Comparison of ENCODE assay signal across 17 cellular contexts in the genomic region with DNA sequence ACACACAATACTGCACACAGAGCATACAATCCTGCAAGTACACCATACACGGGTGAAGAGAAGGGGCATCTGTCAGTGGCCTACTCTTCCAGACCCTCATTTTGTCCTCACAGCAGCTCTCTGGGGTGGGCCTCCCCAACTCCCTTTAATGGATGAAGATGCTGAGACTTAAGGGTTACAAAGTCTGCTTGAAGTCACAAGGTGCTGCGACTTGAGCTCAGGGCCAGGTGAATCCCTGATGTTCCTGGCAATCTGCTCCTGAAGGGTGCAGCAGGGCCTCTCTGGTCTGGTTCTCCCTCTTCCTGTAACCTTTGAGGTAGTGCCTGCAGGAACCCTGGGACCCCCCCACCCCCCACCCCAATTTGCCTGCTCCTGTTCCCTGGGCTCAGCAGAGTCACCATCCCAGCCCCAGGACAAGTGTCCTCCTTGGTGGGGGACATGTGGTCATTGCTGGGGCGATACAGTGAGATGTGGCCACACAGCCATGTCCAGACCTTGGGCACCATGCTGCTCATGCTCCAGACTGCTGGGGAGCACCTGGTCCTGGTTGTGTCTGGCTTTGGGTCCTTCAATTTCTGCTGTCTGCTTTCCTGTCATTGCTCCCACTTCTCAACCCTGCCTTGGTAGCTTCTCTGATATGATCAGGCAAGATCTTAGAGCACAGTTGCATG.
A peak's percentile ranks its signal among the peaks of the same experiment; 100 is the strongest.
DNase-seq lines count a peak whose midpoint lies in the region; ATAC-seq and TF ChIP-seq lines count a peak whose summit lies in the region.
"Had no signal": no experiment of that assay in that cellular context is flagged by ENCODE, and none has a peak within 500 bp of the region (broad histone marks: within the 10 kb centered on the region; RNA-seq: fewer than 3 reads in every experiment).

No MANE protein-coding gene starts in this region.

- H4K8ac ChIP-seq in trophoblast cell (ENCODE audit: low read depth, low read length), result no peak overlapping the region

- H2BK120ac ChIP-seq in trophoblast cell (ENCODE audit: insufficient read depth, low read length, poor library complexity), result no peak overlapping the region

- H4K91ac ChIP-seq in trophoblast cell (ENCODE audit: low read depth, low read length), result no peak overlapping the region

- H3K27ac ChIP-seq in heart left ventricle, result no peak overlapping the region
- no peak overlapping the region for H3K27ac ChIP-seq in right cardiac atrium (ENCODE audit: low read length)
- no peak overlapping the region for H3K27ac ChIP-seq in coronary artery
- no peak overlapping the region for H3K27ac ChIP-seq in trophoblast cell (ENCODE audit: low read depth, low read length)
- no peak overlapping the region for H3K27ac ChIP-seq in suprapubic skin
- H3K27ac ChIP-seq: C4-2B, PC-9 had no signal

- ATAC-seq in heart left ventricle (no peak), right cardiac atrium (no peak)
- no peak for ATAC-seq in stimulated activated naive B cell treated with anti-CD40 and anti-IgM and Interleukin-4, amounts not matched to agents 10 μg/mL and 1 μg/mL and 100 μg/mL, for 72 hours (replicated peaks)
- ATAC-seq: GM12878 had no signal

- DNase-seq in activated CD4-positive, CD25-positive, alpha-beta regulatory T cell treated with anti-CD3 and anti-CD28 coated beads, Interleukin-2, amount 50 U/mL, for 72 hours, result peak; percentile 24
- DNase-seq in activated CD4-positive, CD25-positive, alpha-beta regulatory T cell (lab: John Stamatoyannopoulos, UW), result no peak
- peak in 3 of 5 donors; percentile 3 to 12 (median 7) for DNase-seq in heart left ventricle
- no peak for DNase-seq in right cardiac atrium
- DNase-seq in coronary artery (ENCODE audit: low spot score), result peak; percentile 49
- no peak for DNase-seq in stimulated activated naive B cell treated with anti-CD40 and anti-IgM and Interleukin-4, amounts not matched to agents 10 μg/mL and 1 μg/mL and 100 μg/mL, for 72 hours
- DNase-seq in trophoblast cell, result no peak
- DNase-seq in suprapubic skin (ENCODE audit: low spot score in 2 of 2), result no peak
- DNase-seq: COR-L47, NCI-H1105, NCI-H1694 treated with DMSO at 0.1 percent for 48 hours, NCI-H345, PC-9 had no signal

- H3K18ac ChIP-seq in trophoblast cell (ENCODE audit: low read length), result no peak overlapping the region

- no peak overlapping the region for H3K9ac ChIP-seq in trophoblast cell (ENCODE audit: low read length)

- intact Hi-C loops in heart left ventricle (cut with DNase I) (no loop called here), right cardiac atrium (cut with DNase I) (no loop called here)

- H2AK5ac ChIP-seq in trophoblast cell (ENCODE audit: low read length), result no peak overlapping the region

- no peak overlapping the region for H2AFZ ChIP-seq in trophoblast cell (ENCODE audit: insufficient read depth, low read length, poor library complexity)
- H2AFZ ChIP-seq: PC-9 had no signal

- no peak for TF ChIP-seq POLR2A in heart left ventricle (IDR thresholded peaks at IDR 0.05)
- no peak for TF ChIP-seq POLR2A in suprapubic skin (IDR thresholded peaks at IDR 0.05)

- H3K4me3 ChIP-seq in heart left ventricle (no peak overlapping the region), right cardiac atrium (ENCODE audit: low read length) (no peak overlapping the region), coronary artery (no peak overlapping the region), trophoblast cell (ENCODE audit: low read depth, low read length) (no peak overlapping the region), suprapubic skin (no peak overlapping the region)
- H3K4me3 ChIP-seq: GM12878, HAP-1, MG63, PC-9 had no signal

- H3K4ac ChIP-seq in trophoblast cell (ENCODE audit: low read depth, low read length), result no peak overlapping the region

- H3K79me2 ChIP-seq in trophoblast cell (ENCODE audit: control insufficient read depth, insufficient read depth, low read length, poor library complexity), result no peaks in the 10 kb centered on the region

- peak overlapping the region; percentile 20 for H3K27ac Mint-ChIP-seq in stimulated activated naive B cell treated with anti-CD40 and anti-IgM and Interleukin-4, amounts not matched to agents 10 μg/mL and 1 μg/mL and 100 μg/mL, for 72 hours

- H3K36me3 Mint-ChIP-seq in stimulated activated naive B cell treated with anti-CD40 and anti-IgM and Interleukin-4, amounts not matched to agents 10 μg/mL and 1 μg/mL and 100 μg/mL, for 72 hours, result peaks cover 2 to 8% of the 10 kb centered on the region in 2 donors

- WGBS in heart left ventricle, 4 donors, result 94 to 100% (median 96%) methylated on average over 3 of the region's 3 CpGs
- WGBS in right cardiac atrium, result 90% methylated on average over 3 of the region's 3 CpGs
- no CpG with 5 or more reads among the region's 3 CpGs for WGBS in trophoblast cell (ENCODE audit: extremely low coverage, insufficient coverage, insufficient read length)
- WGBS in suprapubic skin, result 94% methylated on average over 2 of the region's 3 CpGs

- no peak overlapping the region for H3K4me2 ChIP-seq in trophoblast cell (ENCODE audit: low read length)
- H3K4me2 ChIP-seq: PC-9 had no signal

- H3K9me3 Mint-ChIP-seq in stimulated activated naive B cell treated with anti-CD40 and anti-IgM and Interleukin-4, amounts not matched to agents 10 μg/mL and 1 μg/mL and 100 μg/mL, for 72 hours, result peaks cover 11 to 14% of the 10 kb centered on the region in 2 donors

- H3K23ac ChIP-seq in trophoblast cell (ENCODE audit: low read length), result no peak overlapping the region

- no peak for TF ChIP-seq CTCF in heart left ventricle (IDR thresholded peaks at IDR 0.05)
- no peak for TF ChIP-seq CTCF in coronary artery (IDR thresholded peaks at IDR 0.05)
- TF ChIP-seq CTCF in suprapubic skin (IDR thresholded peaks at IDR 0.05), result no peak

- no peak overlapping the region for H2BK5ac ChIP-seq in trophoblast cell (ENCODE audit: low read depth, low read length, poor library complexity)

- H3K4me1 Mint-ChIP-seq in stimulated activated naive B cell treated with anti-CD40 and anti-IgM and Interleukin-4, amounts not matched to agents 10 μg/mL and 1 μg/mL and 100 μg/mL, for 72 hours, result peaks cover 5 to 7% of the 10 kb centered on the region in 2 donors

- peaks cover 0 to 10% (median 3%) of the 10 kb centered on the region in 12 donors for H3K9me3 ChIP-seq in heart left ventricle
- no peaks in the 10 kb centered on the region for H3K9me3 ChIP-seq in right cardiac atrium (ENCODE audit: control insufficient read depth, low read length)
- H3K9me3 ChIP-seq in trophoblast cell (ENCODE audit: insufficient read depth, low read depth, low read length), result peaks cover 56% of the 10 kb centered on the region
- H3K9me3 ChIP-seq in suprapubic skin, result no peaks in the 10 kb centered on the region
- H3K9me3 ChIP-seq: HAP-1 had no signal

- H3K27me3 ChIP-seq in heart left ventricle (no peaks in the 10 kb centered on the region), right cardiac atrium (ENCODE audit: control insufficient read depth, insufficient read depth) (no peaks in the 10 kb centered on the region), trophoblast cell (ENCODE audit: insufficient read depth, low read length) (no peaks in the 10 kb centered on the region), suprapubic skin (no peaks in the 10 kb centered on the region)
- H3K27me3 ChIP-seq: MG63 had no signal

- H3K27me3 Mint-ChIP-seq in stimulated activated naive B cell treated with anti-CD40 and anti-IgM and Interleukin-4, amounts not matched to agents 10 μg/mL and 1 μg/mL and 100 μg/mL, for 72 hours, result peaks cover 14 to 15% of the 10 kb centered on the region in 2 donors

- peaks cover 0 to 34% (median 10%) of the 10 kb centered on the region in 12 donors for H3K4me1 ChIP-seq in heart left ventricle
- H3K4me1 ChIP-seq in right cardiac atrium (ENCODE audit: control insufficient read depth, insufficient read depth, low read length), result peaks cover 5% of the 10 kb centered on the region
- H3K4me1 ChIP-seq in trophoblast cell (ENCODE audit: control insufficient read depth in 1 of 2, insufficient read depth in 2 of 2, low read length in 2 of 2), result no peaks in the 10 kb centered on the region
- peaks cover 39% of the 10 kb centered on the region for H3K4me1 ChIP-seq in suprapubic skin
- H3K4me1 ChIP-seq: HAP-1 had no signal

- H2BK12ac ChIP-seq in trophoblast cell (ENCODE audit: low read length), result no peak overlapping the region

- H3K4me3 Mint-ChIP-seq in stimulated activated naive B cell treated with anti-CD40 and anti-IgM and Interleukin-4, amounts not matched to agents 10 μg/mL and 1 μg/mL and 100 μg/mL, for 72 hours, result no peak overlapping the region

- H3K36me3 ChIP-seq in heart left ventricle (no peaks in the 10 kb centered on the region), trophoblast cell (ENCODE audit: control insufficient read depth in 1 of 2, insufficient read depth in 2 of 2, low read length in 2 of 2) (no peaks in the 10 kb centered on the region), suprapubic skin (no peaks in the 10 kb centered on the region)
- H3K36me3 ChIP-seq: HAP-1, MG63 had no signal

- H3K79me1 ChIP-seq in trophoblast cell (ENCODE audit: low read length), result no peaks in the 10 kb centered on the region

- no peak overlapping the region for H3K14ac ChIP-seq in trophoblast cell (ENCODE audit: low read length)

- TF ChIP-seq EP300 in suprapubic skin (IDR thresholded peaks at IDR 0.05), result no peak

- H4K12ac ChIP-seq in trophoblast cell (ENCODE audit: low read depth, low read length), result no peak overlapping the region

Comparison
In these comparisons a context has a peak if more than half of its experiments do, and no peak if none do; other contexts are left out.
1. DNase-seq: peak in activated CD4-positive, CD25-positive, alpha-beta regulatory T cell treated with anti-CD3 and anti-CD28 coated beads, Interleukin-2, amount 50 U/mL, for 72 hours (single experiment), heart left ventricle (3 of 5) and coronary artery (single experiment); none in activated CD4-positive, CD25-positive, alpha-beta regulatory T cell (0 of 4), right cardiac atrium (0 of 3), stimulated activated naive B cell treated with anti-CD40 and anti-IgM and Interleukin-4, amounts not matched to agents 10 μg/mL and 1 μg/mL and 100 μg/mL, for 72 hours (single experiment), trophoblast cell (0 of 2) and suprapubic skin (0 of 2).